18 cellular contexts compared by ENCODE assay signal in the genomic region with DNA sequence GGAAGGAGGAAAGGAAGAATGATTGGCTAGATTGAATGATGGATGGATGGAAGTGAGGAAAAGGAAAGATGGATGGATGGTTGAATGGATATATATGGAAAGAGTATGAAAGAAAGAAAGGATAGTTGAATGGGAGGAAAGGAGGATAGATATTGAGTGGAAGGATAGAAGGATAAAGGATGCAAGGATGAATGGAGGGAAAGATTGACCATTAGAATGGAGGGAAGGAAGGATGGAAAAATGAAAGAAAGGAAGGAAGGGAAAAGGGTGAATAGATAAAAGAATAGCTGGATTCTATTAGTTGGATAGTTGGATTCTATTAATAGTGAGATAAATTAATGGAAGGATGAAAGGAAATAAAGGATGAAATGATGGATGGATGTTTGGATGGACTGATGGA.
DNase-seq lines count a peak whose midpoint lies in the region; ATAC-seq and TF ChIP-seq lines count a peak whose summit lies in the region.
"Had no signal": no experiment of that assay in that cellular context is flagged by ENCODE, and none has a peak within 500 bp of the region (broad histone marks: within the 10 kb centered on the region; RNA-seq: fewer than 3 reads in every experiment).

No MANE protein-coding gene starts in this region.

- H3K9me3 Mint-ChIP-seq in Caco-2 (ENCODE audit: unreplicated experiment): peaks cover 13% of the 10 kb centered on the region
- H3K9me3 Mint-ChIP-seq in glutamatergic neuron (ENCODE audit: unreplicated experiment): peaks cover 10% of the 10 kb centered on the region
- H3K9me3 Mint-ChIP-seq: CD8-positive, alpha-beta memory T cell had no signal

- H3K79me1 ChIP-seq in neuronal stem cell (ENCODE audit: low read depth, low read length): no peaks in the 10 kb centered on the region

- no TSS peak for BruUV-seq in Caco-2 (replicated peaks; lab: Mats Ljungman, UMichigan)

- no peak overlapping the region for H3K4me2 ChIP-seq in parathyroid adenoma (ENCODE audit: low read length)
- H3K4me2 ChIP-seq in neuronal stem cell (ENCODE audit: insufficient read depth, low read length, poor library complexity, severe bottlenecking): no peak overlapping the region

- H3K9me3 ChIP-seq in Caco-2 (no peaks in the 10 kb centered on the region), parathyroid adenoma (ENCODE audit: control insufficient read depth, low read length) (no peaks in the 10 kb centered on the region), neuronal stem cell (replicated peaks in 1 of 2; ENCODE audit: control insufficient read depth in 2 of 2, insufficient read depth in 1 of 2, low read depth in 1 of 2, low read length in 2 of 2) (no peaks in the 10 kb centered on the region)
- H3K9me3 ChIP-seq: BE2C had no signal

- H3K27ac Mint-ChIP-seq in Caco-2 (ENCODE audit: unreplicated experiment) (peak overlapping the region; percentile 96), glutamatergic neuron (ENCODE audit: unreplicated experiment) (peak overlapping the region; percentile 53)
- H3K27ac Mint-ChIP-seq: CD8-positive, alpha-beta memory T cell had no signal

- H3K4ac ChIP-seq in neuronal stem cell (ENCODE audit: low read length): no peak overlapping the region

- no peak overlapping the region for H2BK120ac ChIP-seq in neuronal stem cell (ENCODE audit: low read depth, low read length)

- H2AK5ac ChIP-seq in neuronal stem cell (ENCODE audit: low read depth, low read length): no peak overlapping the region

- no peaks in the 10 kb centered on the region for H3K79me2 ChIP-seq in parathyroid adenoma

- POLR2A ChIA-PET in Caco-2 (lab: Charles Lee): no interaction called here

- intact Hi-C loops in Caco-2 (cut with micrococcal nuclease; ENCODE audit: unreplicated experiment): loop anchor here (1.0 to 2.0 kb wide), 3 partner anchors 10 to 170 kb away; no protein-coding TSS in a partner anchor

- no peak overlapping the region for H2BK5ac ChIP-seq in neuronal stem cell (ENCODE audit: low read length)

- no peak overlapping the region for H2BK15ac ChIP-seq in neuronal stem cell (ENCODE audit: low read length)

- H3K27ac ChIP-seq in parathyroid adenoma (peak overlapping the region; percentile 74), neuronal stem cell (replicated peaks; ENCODE audit: low read length) (no peak overlapping the region)
- H3K27ac ChIP-seq: GM23248 had no signal

- H3K23ac ChIP-seq in neuronal stem cell (ENCODE audit: low read depth, low read length, poor library complexity): no peak overlapping the region

- H3K4me3 Mint-ChIP-seq in Caco-2 (ENCODE audit: unreplicated experiment) (peak overlapping the region; percentile 63), glutamatergic neuron (ENCODE audit: unreplicated experiment) (peak overlapping the region; percentile 22)
- H3K4me3 Mint-ChIP-seq: CD4-positive, CD25-positive, alpha-beta regulatory T cell; CD8-positive, alpha-beta memory T cell had no signal

- no peaks in the 10 kb centered on the region for H3K27me3 Mint-ChIP-seq in Caco-2 (ENCODE audit: insufficient read depth, unreplicated experiment)
- H3K27me3 Mint-ChIP-seq in glutamatergic neuron (ENCODE audit: unreplicated experiment): peaks cover 11% of the 10 kb centered on the region

- no peak overlapping the region for H3K14ac ChIP-seq in neuronal stem cell (ENCODE audit: low read length)

- H3K27me3 ChIP-seq in Caco-2 (replicated peaks; ENCODE audit: control insufficient read depth, insufficient read depth, low read length) (no peaks in the 10 kb centered on the region), H7 (ENCODE audit: control insufficient read depth, insufficient read depth, low read length) (no peaks in the 10 kb centered on the region), parathyroid adenoma (ENCODE audit: control insufficient read depth, insufficient read depth, low read length) (no peaks in the 10 kb centered on the region), neuronal stem cell (ENCODE audit: control insufficient read depth in 3 of 3, insufficient read depth in 3 of 3, low read depth in 1 of 3, low read length in 3 of 3) (no peaks in the 10 kb centered on the region)
- H3K27me3 ChIP-seq: BE2C had no signal

- H3K36me3 ChIP-seq in Caco-2 (ENCODE audit: control insufficient read depth, insufficient read depth, low read length) (no peaks in the 10 kb centered on the region), H7 (replicated peaks; ENCODE audit: control insufficient read depth, insufficient read depth, low read length) (no peaks in the 10 kb centered on the region), parathyroid adenoma (ENCODE audit: control insufficient read depth, insufficient read depth, low read length) (no peaks in the 10 kb centered on the region), neuronal stem cell (replicated peaks in 1 of 2; ENCODE audit: control insufficient read depth in 2 of 2, insufficient read depth in 2 of 2, low read length in 2 of 2) (no peaks in the 10 kb centered on the region)
- H3K36me3 ChIP-seq: BE2C had no signal

- H4K8ac ChIP-seq in neuronal stem cell (ENCODE audit: low read depth, low read length): no peak overlapping the region

- no peak for ATAC-seq in GM18870 (IDR thresholded peaks at IDR 0.05; ENCODE audit: unreplicated experiment)
- ATAC-seq: HCT116, K562 had no signal

- H3K4me1 Mint-ChIP-seq in Caco-2 (ENCODE audit: low read depth, unreplicated experiment) (peaks cover 44% of the 10 kb centered on the region), glutamatergic neuron (ENCODE audit: low read depth, unreplicated experiment) (peaks cover 5% of the 10 kb centered on the region)

- peak overlapping the region; percentile 47 for H2AFZ ChIP-seq in parathyroid adenoma
- H2AFZ ChIP-seq in neuronal stem cell (ENCODE audit: low read length): no peak overlapping the region
- H2AFZ ChIP-seq: GM23248 had no signal

- H2BK12ac ChIP-seq in neuronal stem cell (ENCODE audit: low read length): no peak overlapping the region

- H3K9ac ChIP-seq in parathyroid adenoma (no peak overlapping the region), neuronal stem cell (ENCODE audit: low read depth, low read length, poor library complexity) (no peak overlapping the region)
- H3K9ac ChIP-seq: GM23248 had no signal

- no peak overlapping the region for H3K18ac ChIP-seq in neuronal stem cell (ENCODE audit: low read length)

- peaks cover 72% of the 10 kb centered on the region for H3K4me1 ChIP-seq in Caco-2
- peaks cover 15% of the 10 kb centered on the region for H3K4me1 ChIP-seq in parathyroid adenoma
- peaks cover 0 to 18% of the 10 kb centered on the region in 2 donors for H3K4me1 ChIP-seq in neuronal stem cell (ENCODE audit: control insufficient read depth in 2 of 2, insufficient read depth in 1 of 2, low read depth in 1 of 2, low read length in 2 of 2)

- no peak overlapping the region for H4K91ac ChIP-seq in neuronal stem cell (ENCODE audit: low read depth, low read length, poor library complexity)

- no peak overlapping the region for H3K4me3 ChIP-seq in Caco-2 (ENCODE audit: low read depth, low read length)
- no peak overlapping the region for H3K4me3 ChIP-seq in H7 (ENCODE audit: insufficient read depth, low read depth, low read length)
- no peak overlapping the region for H3K4me3 ChIP-seq in parathyroid adenoma (ENCODE audit: low read depth, low read length)
- H3K4me3 ChIP-seq in neuronal stem cell (ENCODE audit: low read length in 2 of 2): no peak overlapping the region
- H3K4me3 ChIP-seq: GM23248, K562 had no signal

- TF ChIP-seq CTCF in Caco-2 (IDR thresholded peaks at IDR 0.05; ENCODE audit: insufficient read depth in 1 of 2, low read depth in 1 of 2, low read length in 1 of 2, severe bottlenecking in 1 of 2, unreplicated experiment in 1 of 2): no peak
- no peak for TF ChIP-seq CTCF in glutamatergic neuron (IDR thresholded peaks at IDR 0.05; ENCODE audit: partially characterized antibody, unreplicated experiment)
- TF ChIP-seq CTCF in parathyroid adenoma (IDR thresholded peaks at IDR 0.05): no peak

- DNase-seq in Caco-2 (no peak), H7 (peak; percentile 3), glutamatergic neuron (no peak), neuronal stem cell (ENCODE audit: low spot score) (no peak)
- DNase-seq in activated naive CD4-positive, alpha-beta T cell treated with Interleukin-2 at 50 U/mL for 16 hours: no peak
- DNase-seq: ACHN; BE2C; C1 segment of cervical spinal cord; CD4-positive, CD25-positive, alpha-beta regulatory T cell; CD8-positive, alpha-beta memory T cell; DMS79; GDM1; GM23248; IMR-90 had no signal

- peaks cover 16% of the 10 kb centered on the region for H3K36me3 Mint-ChIP-seq in Caco-2 (ENCODE audit: insufficient read depth, unreplicated experiment)
- peaks cover 5% of the 10 kb centered on the region for H3K36me3 Mint-ChIP-seq in glutamatergic neuron (ENCODE audit: unreplicated experiment)
- H3K36me3 Mint-ChIP-seq: CD8-positive, alpha-beta memory T cell had no signal

- CTCF ChIA-PET in Caco-2 (lab: Charles Lee): no interaction called here
